Comparison of ENCODE assay signal across 22 cellular contexts in the genomic region with DNA sequence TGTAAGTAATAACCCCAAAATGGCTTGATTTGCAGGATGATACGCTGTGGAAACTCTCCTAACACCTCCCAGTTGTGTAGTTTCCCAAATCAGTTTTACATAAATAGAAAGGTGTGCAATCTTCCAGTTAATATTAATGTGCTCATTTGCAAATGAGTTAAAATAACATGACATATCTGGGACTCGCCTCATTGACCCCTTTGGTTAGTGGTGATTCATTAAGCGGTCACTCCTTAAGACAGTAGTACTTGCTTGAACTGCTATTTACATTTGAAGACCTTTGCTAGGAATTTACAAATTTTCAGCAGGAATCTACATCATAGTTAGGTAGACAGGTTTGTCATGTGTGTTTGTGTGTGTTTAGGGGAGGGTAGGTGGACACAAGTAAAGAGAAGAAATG.
DNase-seq lines count a peak whose midpoint lies in the region; ATAC-seq and FAIRE-seq lines count a peak whose summit lies in the region.
"Had no signal": no experiment of that assay in that cellular context is flagged by ENCODE, and none has a peak within 500 bp of the region (broad histone marks: within the 10 kb centered on the region; RNA-seq: fewer than 3 reads in every experiment).

No MANE protein-coding gene starts in this region.

- peaks cover 4% of the 10 kb centered on the region for H3K36me3 Mint-ChIP-seq in effector memory CD8-positive, alpha-beta T cell (ENCODE audit: insufficient read depth)
- H3K36me3 Mint-ChIP-seq: naive B cell had no signal

- ATAC-seq in GM18861 (IDR thresholded peaks at IDR 0.05; ENCODE audit: unreplicated experiment), result peak; percentile 33
- ATAC-seq in GM21381 (IDR thresholded peaks at IDR 0.05; ENCODE audit: unreplicated experiment), result peak; percentile 34
- ATAC-seq in HG03175 (IDR thresholded peaks at IDR 0.05; ENCODE audit: unreplicated experiment), result peak; percentile 40
- ATAC-seq in effector memory CD8-positive, alpha-beta T cell (replicated peaks), result no peak
- ATAC-seq: pancreas, Right ventricle myocardium inferior, T-helper 17 cell had no signal

- no peak for FAIRE-seq in urothelium cell line (lab: Jason Lieb, UNC)
- FAIRE-seq: pancreas had no signal

- no peaks in the 10 kb centered on the region for H3K4me1 Mint-ChIP-seq in effector memory CD8-positive, alpha-beta T cell (ENCODE audit: low read depth in 2 of 2)
- H3K4me1 Mint-ChIP-seq: immature natural killer cell, naive B cell, T-helper 17 cell had no signal

- no peak overlapping the region for H3K4me3 Mint-ChIP-seq in effector memory CD8-positive, alpha-beta T cell
- H3K4me3 Mint-ChIP-seq: dendritic cell treated with granulocyte-macrophage colony-stimulating factor and Interleukin-4, amounts not matched to agents 40 ng/mL and 50 ng/mL, for 4 days; immature natural killer cell; naive B cell; T-helper 17 cell had no signal

- no peak overlapping the region for H3K27ac Mint-ChIP-seq in effector memory CD8-positive, alpha-beta T cell
- H3K27ac Mint-ChIP-seq: dendritic cell treated with granulocyte-macrophage colony-stimulating factor and Interleukin-4, amounts not matched to agents 40 ng/mL and 50 ng/mL, for 4 days; immature natural killer cell had no signal

- no peaks in the 10 kb centered on the region for H3K9me3 Mint-ChIP-seq in effector memory CD8-positive, alpha-beta T cell

- H3K27me3 Mint-ChIP-seq in effector memory CD8-positive, alpha-beta T cell, result peaks cover 0 to 7% of the 10 kb centered on the region in 2 donors
- H3K27me3 Mint-ChIP-seq: naive B cell, T-helper 17 cell had no signal

- DNase-seq in glomerular visceral epithelial cell (ENCODE audit: extremely low spot score), result peak; percentile 53
- DNase-seq in MV-4-11 (lab: John Stamatoyannopoulos, UW), result no peak
- DNase-seq in UCSD-AML1 (lab: John Stamatoyannopoulos, UW; ENCODE audit: unreplicated experiment), result no peak
- no peak for DNase-seq in effector memory CD8-positive, alpha-beta T cell
- no peak for DNase-seq in urothelium cell line (ENCODE audit: low spot score)
- DNase-seq: activated CD4-positive, CD25-positive, alpha-beta regulatory T cell; activated gamma-delta T cell treated with Interleukin-2 at 50 U/mL for 16 hours; erythroblast; HCEC 1CT; immature natural killer cell; Kasumi-1; naive B cell; NCI-H1436; pancreas; stimulated activated CD4-positive, alpha-beta T cell treated with anti-CD3 and anti-CD28 coated beads, Interleukin-4, amount 100 ng/mL, for 24 hours; T-helper 17 cell; transverse colon had no signal
